ENCODE assay signal across 9 cellular contexts in the genomic region with DNA sequence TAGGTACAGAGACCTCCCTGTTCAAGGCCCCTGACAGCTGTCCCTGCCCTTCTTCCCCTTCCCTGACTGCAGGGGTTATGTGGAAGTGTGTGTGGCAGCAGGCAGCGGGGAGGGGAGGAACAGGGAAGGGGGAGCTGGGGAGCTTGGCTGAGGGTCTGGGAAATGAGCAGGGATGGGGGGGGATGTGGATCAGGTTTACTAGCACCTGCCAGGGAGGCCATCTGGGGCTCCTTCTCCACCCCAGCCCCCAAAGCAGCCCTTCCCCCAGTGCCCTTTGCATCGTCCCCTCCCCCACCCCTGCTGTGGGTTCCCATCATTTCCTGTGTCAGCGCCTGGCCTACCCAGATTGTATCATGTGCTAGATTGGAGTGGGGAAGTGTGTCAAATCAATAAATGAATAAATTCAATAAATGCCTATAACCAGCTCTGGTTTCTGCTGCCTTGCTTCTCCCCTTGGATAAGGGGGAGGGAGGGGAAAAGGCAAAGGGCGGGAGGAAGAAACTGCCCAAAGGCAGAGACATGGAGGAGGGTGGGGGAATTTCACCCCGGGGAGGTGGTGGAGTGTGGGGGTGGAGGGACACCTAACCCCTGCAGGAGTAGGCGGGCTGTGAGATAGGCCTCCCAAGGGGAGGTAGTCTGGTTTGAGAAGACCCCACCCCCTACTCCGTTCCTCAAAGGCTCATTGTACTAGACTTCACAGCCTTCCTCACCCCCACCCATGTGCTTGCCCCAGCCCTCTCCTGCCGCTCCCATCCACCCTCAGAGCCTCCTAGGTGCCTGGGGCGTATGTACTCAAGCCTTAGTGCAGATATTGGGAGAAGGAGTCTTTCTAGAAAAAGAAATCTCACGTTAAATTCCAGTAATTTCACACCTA. TPM values are rescaled to one million over a fixed set of nuclear protein-coding genes. Genes with fewer than 3 reads are reported as not detected.
DNase-seq lines count a peak whose midpoint lies in the region; ATAC-seq and TF ChIP-seq lines count a peak whose summit lies in the region.
"Had no signal": no experiment of that assay in that cellular context is flagged by ENCODE, and none has a peak within 500 bp of the region (broad histone marks: within the 10 kb centered on the region; RNA-seq: fewer than 3 reads in every experiment).

No MANE protein-coding gene starts in this region.

- TF ChIP-seq CTCF in right lobe of liver (IDR thresholded peaks at IDR 0.05) (no peak), transverse colon (IDR thresholded peaks at IDR 0.05) (no peak)

- TF ChIP-seq POLR2A in right lobe of liver (IDR thresholded peaks at IDR 0.05) (no peak), transverse colon (IDR thresholded peaks at IDR 0.05) (no peak)

- in situ Hi-C loops in transverse colon (cut with MboI; ENCODE audit: low pct_ligation_motif_present in 1 of 4, low pct_unique_long_range_greater_than_20kb in 1 of 4, low sequenced_read_pairs in 3 of 4) = no loop called here

- WGBS in right lobe of liver (ENCODE audit: insufficient coverage, low coverage, low lambda C conversion rate, missing lambda C conversion rate) = 23% methylated on average over 6 of the region's 10 CpGs
- WGBS in transverse colon (ENCODE audit: low coverage in 1 of 2), 2 donors = 17 to 41% methylated on average over 1 to 9 of the region's 10 CpGs

- no peaks in the 10 kb centered on the region for H3K9me3 ChIP-seq in right lobe of liver
- no peaks in the 10 kb centered on the region for H3K9me3 ChIP-seq in transverse colon

- H3K27ac ChIP-seq in right lobe of liver = peak overlapping the region in 1 of 3 donors; percentile 8
- H3K27ac ChIP-seq in transverse colon = peak overlapping the region; percentile 31 to 65 (median 45)
- H3K27ac ChIP-seq: 22Rv1 had no signal

- no peaks in the 10 kb centered on the region for H3K27me3 ChIP-seq in right lobe of liver
- no peaks in the 10 kb centered on the region for H3K27me3 ChIP-seq in transverse colon

- H3K4me3 ChIP-seq in right lobe of liver (no peak overlapping the region), transverse colon (no peak overlapping the region)

- DNase-seq in DMS 273 (lab: John Stamatoyannopoulos, UW; ENCODE audit: unreplicated experiment) (peak; percentile 45), DMS 273 treated with DMSO at 0.1 percent for 48 hours (lab: John Stamatoyannopoulos, UW) (no peak), NCI-H82 treated with DMSO at 0.1 percent for 48 hours (lab: John Stamatoyannopoulos, UW; ENCODE audit: unreplicated experiment) (peak; percentile 85), right lobe of liver (peak in 1 of 3 donors; percentile 49), transverse colon (peak; percentile 53), NCI-H146 (lab: John Stamatoyannopoulos, UW) (no peak), retina (no peak)
- DNase-seq in activated effector memory CD4-positive, alpha-beta T cell treated with Interleukin-2 at 50 U/mL for 16 hours = peak; percentile 38

- ATAC-seq in right lobe of liver = peak; percentile 40 to 59 (median 52)

- H3K4me1 ChIP-seq in right lobe of liver (no peaks in the 10 kb centered on the region), transverse colon (peaks cover 7 to 12% (median 9%) of the 10 kb centered on the region in 4 donors)

- no peak for TF ChIP-seq EP300 in transverse colon (IDR thresholded peaks at IDR 0.05; ENCODE audit: low read depth)

- no peaks in the 10 kb centered on the region for H3K36me3 ChIP-seq in right lobe of liver
- H3K36me3 ChIP-seq in transverse colon = no peaks in the 10 kb centered on the region

- intact Hi-C loops in right lobe of liver (cut with DNase I) (no loop called here), transverse colon (cut with DNase I; ENCODE audit: low total_unique reads) (no loop called here)

RNA-seq across cellular contexts. Expression of a gene that starts 3.2 kb away (rescaled TPM):
- total RNA-seq in right lobe of liver (not detected), transverse colon (not detected)

RNA-seq across cellular contexts. Expression of a gene that starts 7.7 kb away (rescaled TPM):
- total RNA-seq in right lobe of liver (10 to 100 TPM in 2 of 6 experiments, 1 to 10 TPM in 4; 5.2 to 12.1 (median 8.5) TPM), transverse colon (100 to 1,000 TPM in 1 of 4 donors, 10 to 100 TPM in 3; 23.3 to 152 (median 35.4) TPM)

RNA-seq across cellular contexts. Expression of a gene that starts 8.0 kb away (rescaled TPM):
- total RNA-seq in right lobe of liver (1 to 10 TPM in 5 of 6 experiments, under 1 TPM in 1; 0.64 to 4.0 (median 1.7) TPM), transverse colon (100 to 1,000 TPM in 1 of 4 donors, 10 to 100 TPM in 2, 1 to 10 TPM in 1; 3.8 to 231 (median 44.0) TPM)

RNA-seq across cellular contexts. Expression of a gene that starts 15.0 kb away (rescaled TPM):
- 10 to 100 TPM in 5 of 6 experiments, 1 to 10 TPM in 1; 7.8 to 16.3 (median 12.5) TPM for total RNA-seq in right lobe of liver
- total RNA-seq in transverse colon = 10 to 100 TPM; 26.5 to 41.4 (median 40.0) TPM

RNA-seq across cellular contexts. Expression of a gene that starts 35.2 kb away (rescaled TPM):
- total RNA-seq in right lobe of liver (10 to 100 TPM; 21.2 to 31.1 (median 24.1) TPM), transverse colon (10 to 100 TPM; 16.8 to 69.5 (median 35.0) TPM)

Comparison
In these comparisons a context has a peak if more than half of its experiments do, and no peak if none do; other contexts are left out.
1. DNase-seq: peak in DMS 273 (single experiment), NCI-H82 treated with DMSO at 0.1 percent for 48 hours (single experiment), activated effector memory CD4-positive, alpha-beta T cell treated with Interleukin-2 at 50 U/mL for 16 hours (single experiment) and transverse colon (single experiment); none in DMS 273 treated with DMSO at 0.1 percent for 48 hours (single experiment), NCI-H146 (single experiment) and retina (single experiment).